8 cellular contexts compared by ENCODE assay signal in the genomic region with DNA sequence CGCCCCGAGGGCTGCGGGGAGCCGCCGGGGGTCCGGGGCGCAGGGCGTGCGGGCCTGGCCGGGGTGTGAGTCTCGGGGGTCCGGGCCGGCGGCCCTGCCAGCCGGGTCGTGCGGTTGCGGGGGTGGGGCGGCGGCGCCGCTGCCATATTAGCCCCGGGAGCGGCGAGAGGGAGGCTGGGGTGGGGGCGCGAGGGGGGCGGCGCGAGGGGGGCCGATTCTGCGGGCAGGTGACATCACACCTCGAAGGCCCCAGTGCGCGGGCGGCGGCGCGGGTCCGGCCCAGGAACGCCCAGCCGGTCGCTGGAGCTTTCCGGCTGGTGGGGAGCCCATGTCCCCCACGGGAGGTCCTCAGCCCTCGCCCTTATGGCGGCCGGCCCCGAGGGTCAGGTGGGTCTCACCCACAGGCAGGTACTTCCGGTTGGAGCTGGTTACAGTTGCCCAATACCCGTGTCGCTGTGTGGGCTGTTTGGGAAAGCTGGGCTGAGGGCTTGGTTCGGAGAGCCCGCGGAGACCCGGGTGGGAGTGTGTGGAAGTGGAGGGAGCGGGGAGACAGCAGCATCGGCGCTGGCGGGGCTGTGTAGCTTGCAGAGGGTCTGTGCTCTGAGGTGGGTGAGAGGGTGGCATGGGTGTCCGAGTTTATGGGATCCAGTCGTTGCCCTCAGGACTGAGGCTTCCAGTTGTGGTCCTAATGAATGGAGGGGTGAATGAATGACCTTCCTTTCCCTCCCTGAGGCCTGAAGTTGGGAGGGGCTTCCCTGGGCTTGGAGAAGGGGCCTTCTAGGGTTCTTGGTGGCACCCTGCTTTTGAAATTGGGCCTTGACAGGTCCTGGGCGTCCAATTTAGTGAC. TPM values are rescaled to one million over a fixed set of nuclear protein-coding genes. Genes with fewer than 3 reads are reported as not detected.
DNase-seq lines count a peak whose midpoint lies in the region; ATAC-seq and TF ChIP-seq lines count a peak whose summit lies in the region.

No MANE protein-coding gene starts in this region.

- H3K9me3 ChIP-seq in HUES6 (ENCODE audit: control insufficient read depth, insufficient read depth, low read depth, low read length): no peaks in the 10 kb centered on the region
- H3K9me3 ChIP-seq in iPS-20b (ENCODE audit: insufficient read depth, low read depth, low read length): no peaks in the 10 kb centered on the region

- ATAC-seq in stimulated activated effector memory CD8-positive, alpha-beta T cell treated with anti-CD3 and anti-CD28 coated beads, Interleukin-12 subunit alpha, Interleukin-12 subunit beta, amount 100 ng/mL, for 72 hours: peak; percentile 1
- ATAC-seq in HG03045 (IDR thresholded peaks at IDR 0.05; ENCODE audit: unreplicated experiment) (no peak), GM21390 (IDR thresholded peaks at IDR 0.05; ENCODE audit: unreplicated experiment) (no peak)

- H3K4me1 Mint-ChIP-seq in activated naive CD8-positive, alpha-beta T cell (ENCODE audit: low read depth): peaks cover 47% of the 10 kb centered on the region
- peaks cover 73% of the 10 kb centered on the region for H3K4me1 Mint-ChIP-seq in stimulated activated effector memory CD8-positive, alpha-beta T cell treated with anti-CD3 and anti-CD28 coated beads, Interleukin-12 subunit alpha, Interleukin-12 subunit beta, amount 100 ng/mL, for 72 hours

- H3K27ac ChIP-seq in HUES6 (ENCODE audit: low read depth, low read length) (no peak overlapping the region), iPS-20b (ENCODE audit: low read length) (no peak overlapping the region)

- no peaks in the 10 kb centered on the region for H3K27me3 Mint-ChIP-seq in activated naive CD8-positive, alpha-beta T cell

- H3K4me3 ChIP-seq in AG09309 (ENCODE audit: control insufficient read depth, low read depth, low read length) (peak overlapping the region; percentile 80), HUES6 (ENCODE audit: low read depth, low read length) (peak overlapping the region; percentile 70), iPS-20b (ENCODE audit: low read length) (peak overlapping the region; percentile 88)

- H3K9ac ChIP-seq in HUES6 (ENCODE audit: low read length): peak overlapping the region; percentile 93
- peak overlapping the region; percentile 86 for H3K9ac ChIP-seq in iPS-20b (ENCODE audit: low read depth, low read length)

- DNase-seq in AG09309 (ENCODE audit: low read depth) (no peak), mesenteric fat pad (ENCODE audit: low spot score) (no peak)
- DNase-seq in stimulated activated effector memory CD8-positive, alpha-beta T cell treated with anti-CD3 and anti-CD28 coated beads, Interleukin-12 subunit alpha, Interleukin-12 subunit beta, amount 100 ng/mL, for 72 hours (ENCODE audit: low spot score in 2 of 2): no peak

- no peaks in the 10 kb centered on the region for H3K36me3 Mint-ChIP-seq in activated naive CD8-positive, alpha-beta T cell
- H3K36me3 Mint-ChIP-seq in stimulated activated effector memory CD8-positive, alpha-beta T cell treated with anti-CD3 and anti-CD28 coated beads, Interleukin-12 subunit alpha, Interleukin-12 subunit beta, amount 100 ng/mL, for 72 hours: peaks cover 63% of the 10 kb centered on the region

- TF ChIP-seq CTCF in AG09309 (IDR thresholded peaks at IDR 0.05; ENCODE audit: control insufficient read depth, insufficient read depth, low read depth, low read length, missing control alignments): no peak

- peak overlapping the region; percentile 91 for H3K4me3 Mint-ChIP-seq in activated naive CD8-positive, alpha-beta T cell
- peak overlapping the region; percentile 85 for H3K4me3 Mint-ChIP-seq in stimulated activated effector memory CD8-positive, alpha-beta T cell treated with anti-CD3 and anti-CD28 coated beads, Interleukin-12 subunit alpha, Interleukin-12 subunit beta, amount 100 ng/mL, for 72 hours

- no peaks in the 10 kb centered on the region for H3K27me3 ChIP-seq in HUES6 (ENCODE audit: control insufficient read depth, insufficient read depth, low read length)
- peaks cover 5% of the 10 kb centered on the region; the same call in 1 of the 2 replicates for H3K27me3 ChIP-seq in iPS-20b (ENCODE audit: insufficient read depth, low read length)

- H3K4me1 ChIP-seq in HUES6 (ENCODE audit: control insufficient read depth, insufficient read depth, low read length): peaks cover 34% of the 10 kb centered on the region
- H3K4me1 ChIP-seq in iPS-20b (ENCODE audit: insufficient read depth, low read length): peaks cover 10% of the 10 kb centered on the region

- no peaks in the 10 kb centered on the region for H3K9me3 Mint-ChIP-seq in activated naive CD8-positive, alpha-beta T cell (ENCODE audit: low read depth)
- no peaks in the 10 kb centered on the region for H3K9me3 Mint-ChIP-seq in stimulated activated effector memory CD8-positive, alpha-beta T cell treated with anti-CD3 and anti-CD28 coated beads, Interleukin-12 subunit alpha, Interleukin-12 subunit beta, amount 100 ng/mL, for 72 hours

- H3K36me3 ChIP-seq in HUES6 (ENCODE audit: control insufficient read depth, insufficient read depth, low read length) (no peaks in the 10 kb centered on the region), iPS-20b (ENCODE audit: insufficient read depth, low read depth, low read length) (0 out of 2 replicates have a peak, but pooled peaks cover 5% of the 10 kb centered on the region)

- peak overlapping the region; percentile 92 for H3K27ac Mint-ChIP-seq in activated naive CD8-positive, alpha-beta T cell
- H3K27ac Mint-ChIP-seq in stimulated activated effector memory CD8-positive, alpha-beta T cell treated with anti-CD3 and anti-CD28 coated beads, Interleukin-12 subunit alpha, Interleukin-12 subunit beta, amount 100 ng/mL, for 72 hours: peak overlapping the region; percentile 95

RNA-seq across cellular contexts. Expression of a gene that starts 0.8 kb away (rescaled TPM):
- 203 TPM for total RNA-seq in mesenteric fat pad

RNA-seq across cellular contexts. Expression of a gene that starts 5.6 kb away (rescaled TPM):
- 45.3 TPM for total RNA-seq in mesenteric fat pad

RNA-seq across cellular contexts. Expression of a gene that starts 16.7 kb away (rescaled TPM):
- not detected for total RNA-seq in mesenteric fat pad

RNA-seq across cellular contexts. Expression of a gene that starts 23.3 kb away (rescaled TPM):
- total RNA-seq in mesenteric fat pad: 43.0 TPM

RNA-seq across cellular contexts. Expression of a gene that starts 39.6 kb away (rescaled TPM):
- total RNA-seq in mesenteric fat pad: 24.9 TPM
